23 cellular contexts compared by ENCODE assay signal in genomic region chr3:24725514-24726255, GRCh38.
DNase-seq lines count a peak whose midpoint lies in the region; ATAC-seq and TF ChIP-seq lines count a peak whose summit lies in the region.
"Had no signal": no experiment of that assay in that cellular context is flagged by ENCODE, and none has a peak within 500 bp of the region (broad histone marks: within the 10 kb centered on the region; RNA-seq: fewer than 3 reads in every experiment).

No MANE protein-coding gene starts in this region.

- peak overlapping the region; percentile 41 for H3K27ac Mint-ChIP-seq in mesothelial cell of epicardium
- H3K27ac Mint-ChIP-seq: HFFc6 had no signal

- TF ChIP-seq CTCF in cardiac muscle cell (IDR thresholded peaks at IDR 0.05; ENCODE audit: low read depth, low read length) = no peak
- TF ChIP-seq CTCF in left ventricle myocardium inferior (IDR thresholded peaks at IDR 0.05; ENCODE audit: borderline replicate concordance) = no peak
- no peak for TF ChIP-seq CTCF in mesothelial cell of epicardium (IDR thresholded peaks at IDR 0.05; ENCODE audit: unreplicated experiment)

- no peaks in the 10 kb centered on the region for H3K27me3 ChIP-seq in cardiac muscle cell
- H3K27me3 ChIP-seq in left ventricle myocardium inferior (ENCODE audit: low read depth) = no peaks in the 10 kb centered on the region
- H3K27me3 ChIP-seq: BE2C, MG63, Peyer's patch had no signal

- H3K27me3 Mint-ChIP-seq in mesothelial cell of epicardium (ENCODE audit: low read depth) = no peaks in the 10 kb centered on the region

- H3K36me3 ChIP-seq in cardiac muscle cell = no peaks in the 10 kb centered on the region
- no peaks in the 10 kb centered on the region for H3K36me3 ChIP-seq in left ventricle myocardium inferior
- H3K36me3 ChIP-seq: BE2C, HAP-1, MG63, Peyer's patch had no signal

- H3K4me1 ChIP-seq in cardiac muscle cell (ENCODE audit: low read depth) (peaks cover 14% of the 10 kb centered on the region), left ventricle myocardium inferior (peaks cover 5% of the 10 kb centered on the region)
- H3K4me1 ChIP-seq: BE2C, HAP-1, Peyer's patch had no signal

- H3K4me3 ChIP-seq in cardiac muscle cell (no peak overlapping the region), left ventricle myocardium inferior (no peak overlapping the region)
- H3K4me3 ChIP-seq: HAP-1, K562, MG63, Peyer's patch had no signal

- H3K9me3 ChIP-seq in cardiac muscle cell (ENCODE audit: low read depth) (no peaks in the 10 kb centered on the region), left ventricle myocardium inferior (replicated peaks) (no peaks in the 10 kb centered on the region)
- H3K9me3 ChIP-seq: BE2C, HAP-1, MG63, Peyer's patch had no signal

- intact Hi-C loops in left ventricle myocardium inferior (cut with micrococcal nuclease) = no loop called here

- peaks cover 11% of the 10 kb centered on the region for H3K4me1 Mint-ChIP-seq in mesothelial cell of epicardium

- H3K27ac ChIP-seq in cardiac muscle cell (peak overlapping the region; percentile 52), left ventricle myocardium inferior (replicated peaks) (no peak overlapping the region), epithelial cell of prostate (peak overlapping the region; percentile 73)
- H3K27ac ChIP-seq: Peyer's patch had no signal

- DNase-seq in cardiac muscle cell (ENCODE audit: low read depth in 1 of 2, low spot score in 1 of 2) (peak in 1 of 2 donors; percentile 9), left ventricle myocardium inferior (no peak), epithelial cell of prostate (ENCODE audit: low read depth, low spot score) (peak; percentile 46), mesothelial cell of epicardium (ENCODE audit: low spot score in 2 of 2, unreplicated experiment in 2 of 2) (no peak), NCI-H2171 treated with DMSO at 0.1 percent for 48 hours (lab: John Stamatoyannopoulos, UW) (no peak)
- DNase-seq: 8988T, ACHN, BE2C, Calu3, GOT3, HFFc6, Kasumi-1, MG63, NCI-H1105 treated with DMSO at 0.1 percent for 48 hours, NCI-H2029, NCI-H446 treated with DMSO at 0.1 percent for 48 hours, NCI-H526 treated with DMSO at 0.1 percent for 48 hours, Peyer's patch had no signal

- H3K36me3 Mint-ChIP-seq in mesothelial cell of epicardium = peaks cover 2% of the 10 kb centered on the region

- ATAC-seq in HG02884 (IDR thresholded peaks at IDR 0.05; ENCODE audit: unreplicated experiment) = no peak
- ATAC-seq in GM18907 (IDR thresholded peaks at IDR 0.05; ENCODE audit: unreplicated experiment) = no peak
- ATAC-seq: K562, SK-N-SH treated with all-trans-retinoic acid at 6 μM for 48 hours had no signal

- no peak overlapping the region for H3K4me3 Mint-ChIP-seq in mesothelial cell of epicardium
- H3K4me3 Mint-ChIP-seq: HFFc6 had no signal

- peaks cover 10% of the 10 kb centered on the region for H3K9me3 Mint-ChIP-seq in mesothelial cell of epicardium
